ENCODE assay signal across 12 cellular contexts in the genomic region with DNA sequence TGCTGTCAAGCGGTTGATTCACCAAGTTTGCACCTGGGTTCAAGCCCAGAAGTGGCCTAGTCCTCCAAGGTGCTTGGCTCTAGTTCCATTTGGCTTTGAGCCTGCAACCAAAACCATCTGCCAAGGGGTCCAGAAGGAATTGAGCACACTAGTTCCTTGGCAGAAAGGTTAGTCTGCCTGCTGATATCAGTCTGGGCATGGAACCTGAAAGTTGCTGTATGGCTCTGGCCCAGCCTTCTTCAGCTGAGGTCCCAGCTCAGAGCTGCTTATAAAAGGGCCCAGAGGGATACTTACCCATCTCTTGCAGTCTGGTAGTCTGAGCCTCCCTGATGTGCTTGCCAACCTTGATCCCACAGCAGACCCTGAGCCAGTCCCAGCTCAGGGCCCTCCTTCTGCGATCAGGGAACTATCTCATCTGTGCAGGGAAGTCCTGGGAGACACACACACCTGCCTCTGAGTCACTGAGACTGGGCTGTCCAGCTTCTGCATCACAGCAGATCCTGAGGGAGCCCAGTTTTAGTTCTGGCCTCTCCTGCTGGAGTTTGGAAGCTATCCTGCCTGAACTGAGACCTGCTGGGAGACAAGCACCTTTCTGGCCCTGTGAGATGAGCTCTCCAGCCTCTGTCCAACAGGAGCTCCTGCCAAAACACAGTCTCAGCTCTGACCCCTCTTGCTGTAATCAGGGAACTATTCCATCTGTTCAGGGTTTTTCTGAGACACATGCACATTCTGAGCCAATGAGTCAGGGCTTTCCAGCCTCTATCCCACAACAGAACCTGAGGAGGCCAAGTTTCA.
DNase-seq lines count a peak whose midpoint lies in the region; ATAC-seq, FAIRE-seq and TF ChIP-seq lines count a peak whose summit lies in the region.
"Had no signal": no experiment of that assay in that cellular context is flagged by ENCODE, and none has a peak within 500 bp of the region (broad histone marks: within the 10 kb centered on the region; RNA-seq: fewer than 3 reads in every experiment).

No MANE protein-coding gene starts in this region.

- H3K9me3 ChIP-seq in small intestine (ENCODE audit: control insufficient read depth, low read depth), result no peaks in the 10 kb centered on the region

- H3K27me3 Mint-ChIP-seq in nephron (ENCODE audit: low read depth), result no peaks in the 10 kb centered on the region
- H3K27me3 Mint-ChIP-seq: type B pancreatic cell had no signal

- WGBS in small intestine, 3 donors, result 71 to 90% (median 78%) methylated on average over 2 of the region's 2 CpGs

- TF ChIP-seq CTCF in BJ (IDR thresholded peaks at IDR 0.05; ENCODE audit: insufficient read depth, low read depth, low read length) (no peak), choroid plexus epithelial cell (conservative IDR thresholded peaks at IDR 0.05; ENCODE audit: low read depth, low read length) (peak; percentile 16), nephron (IDR thresholded peaks at IDR 0.05; ENCODE audit: unreplicated experiment in 3 of 3) (no peak)

- H3K4me1 ChIP-seq in small intestine (ENCODE audit: control insufficient read depth in 2 of 2, insufficient read depth in 1 of 2, low read depth in 1 of 2, low read length in 1 of 2), result no peaks in the 10 kb centered on the region

- POLR2A ChIA-PET in BJ (lab: Charles Lee), result interaction anchor here (0.5 kb wide), 1 partner anchor 122 kb away, joined by 4 read pairs; no protein-coding TSS in a partner anchor

- no peaks in the 10 kb centered on the region for H3K36me3 Mint-ChIP-seq in nephron (ENCODE audit: low read depth)
- H3K36me3 Mint-ChIP-seq: type B pancreatic cell had no signal

- H3K9me3 Mint-ChIP-seq in nephron, result peaks cover 6% of the 10 kb centered on the region
- H3K9me3 Mint-ChIP-seq: type B pancreatic cell had no signal

- H3K27me3 ChIP-seq in BJ (ENCODE audit: control insufficient read depth, insufficient read depth, low read length) (no peaks in the 10 kb centered on the region), small intestine (ENCODE audit: control insufficient read depth in 2 of 2, insufficient read depth in 2 of 2, low read length in 2 of 2) (no peaks in the 10 kb centered on the region)

- no peak for FAIRE-seq in small intestine (lab: Jason Lieb, UNC)

- peaks cover 11% of the 10 kb centered on the region for H3K4me1 Mint-ChIP-seq in nephron

- H3K36me3 ChIP-seq in BJ (ENCODE audit: control insufficient read depth, insufficient read depth, low read length) (no peaks in the 10 kb centered on the region), small intestine (ENCODE audit: control insufficient read depth in 2 of 2, insufficient read depth in 2 of 2, low read length in 2 of 2) (no peaks in the 10 kb centered on the region)

- ATAC-seq in HG03039 (IDR thresholded peaks at IDR 0.05; ENCODE audit: unreplicated experiment), result no peak
- no peak for ATAC-seq in HG03432 (IDR thresholded peaks at IDR 0.05; ENCODE audit: unreplicated experiment)

- CTCF ChIA-PET in BJ (lab: Yijun Ruan, JAX), result interaction anchor here (0.6 to 1.6 kb wide), 7 partner anchors 19 to 673 kb away, joined by 3 to 10 read pairs (median 3); no protein-coding TSS in a partner anchor

- H3K4me3 Mint-ChIP-seq in nephron, result no peak overlapping the region
- H3K4me3 Mint-ChIP-seq: type B pancreatic cell had no signal

- H3K27ac Mint-ChIP-seq in nephron, result peak overlapping the region in 2 of 3 experiments; percentile 71 to 74
- H3K27ac Mint-ChIP-seq: type B pancreatic cell had no signal

- no peak overlapping the region for H3K27ac ChIP-seq in small intestine (ENCODE audit: low read depth in 1 of 2, low read length in 1 of 2)
- H3K27ac ChIP-seq: KMS-11 had no signal

- DNase-seq in BJ (ENCODE audit: low read depth) (peak; percentile 80), NCI-H226 (peak; percentile 88), choroid plexus epithelial cell (ENCODE audit: low read depth) (peak; percentile 86), small intestine (no peak), GM19238 (ENCODE audit: insufficient read length, low spot score) (no peak)
- DNase-seq: DMS79 treated with DMSO at 0.1 percent for 48 hours; stimulated activated CD4-positive, alpha-beta T cell treated with anti-CD3 and anti-CD28 coated beads, Interleukin-12 subunit alpha, Interleukin-12 subunit beta, amount 100 ng/mL, for 4 hours had no signal

- H3K4me3 ChIP-seq in BJ (ENCODE audit: low read depth, low read length), result no peak overlapping the region
- H3K4me3 ChIP-seq in choroid plexus epithelial cell (ENCODE audit: low read depth, low read length), result no peak overlapping the region
- H3K4me3 ChIP-seq in small intestine (ENCODE audit: low read depth in 1 of 2, low read length in 2 of 2), result no peak overlapping the region

Comparison
In these comparisons a context has a peak if more than half of its experiments do, and no peak if none do; other contexts are left out.
1. DNase-seq: peak in BJ (single experiment), NCI-H226 (single experiment) and choroid plexus epithelial cell (single experiment); none in small intestine (single experiment) and GM19238 (single experiment).